Comparison of ENCODE assay signal across 15 cellular contexts in genomic region chr11:72750086-72750485, GRCh38. TPM values are rescaled to one million over a fixed set of nuclear protein-coding genes. Genes with fewer than 3 reads are reported as not detected.
DNase-seq lines count a peak whose midpoint lies in the region; ATAC-seq and TF ChIP-seq lines count a peak whose summit lies in the region.
"Had no signal": no experiment of that assay in that cellular context is flagged by ENCODE, and none has a peak within 500 bp of the region (broad histone marks: within the 10 kb centered on the region; RNA-seq: fewer than 3 reads in every experiment).

No MANE protein-coding gene starts in this region.

- ATAC-seq in activated naive CD4-positive, alpha-beta T cell treated with anti-CD3 and anti-CD28 coated beads, Interleukin-2, amount 50 U/mL, for 72 hours, result no peak
- no peak for ATAC-seq in naive B cell (ENCODE audit: low read depth in 2 of 2)
- no peak for ATAC-seq in HG02981 (IDR thresholded peaks at IDR 0.05; ENCODE audit: unreplicated experiment)
- ATAC-seq in HG02588 (IDR thresholded peaks at IDR 0.05; ENCODE audit: unreplicated experiment), result no peak
- ATAC-seq in GM21423 (IDR thresholded peaks at IDR 0.05; ENCODE audit: unreplicated experiment), result no peak
- ATAC-seq: activated CD4-positive, alpha-beta T cell treated with anti-CD3 and anti-CD28 coated beads for 36 hours had no signal

- TF ChIP-seq CTCF in thyroid gland (IDR thresholded peaks at IDR 0.05), result no peak

- H3K4me3 ChIP-seq in thyroid gland (replicated peaks in 1 of 3), result peak overlapping the region in 1 of 3 donors; percentile 68

- H3K4me1 ChIP-seq in thyroid gland, result peaks cover 36 to 64% of the 10 kb centered on the region in 2 donors

- H3K27ac Mint-ChIP-seq in activated naive CD4-positive, alpha-beta T cell treated with anti-CD3 and anti-CD28 coated beads for 36 hours, result peak overlapping the region; percentile 18
- no peak overlapping the region for H3K27ac Mint-ChIP-seq in activated naive CD4-positive, alpha-beta T cell treated with anti-CD3 and anti-CD28 coated beads, Interleukin-2, amount 50 U/mL, for 72 hours
- H3K27ac Mint-ChIP-seq in naive B cell, result peak overlapping the region in 3 of 6 donors; percentile 33 to 99 (median 95)
- H3K27ac Mint-ChIP-seq: activated CD4-positive, alpha-beta T cell treated with anti-CD3 and anti-CD28 coated beads for 36 hours had no signal

- no peak overlapping the region for H3K4me3 Mint-ChIP-seq in activated naive CD4-positive, alpha-beta T cell treated with anti-CD3 and anti-CD28 coated beads for 36 hours
- H3K4me3 Mint-ChIP-seq in naive B cell, result peak overlapping the region in 5 of 8 donors; percentile 42 to 91 (median 82)

- no peak for TF ChIP-seq POLR2A in thyroid gland (IDR thresholded peaks at IDR 0.05)

- CTCF ChIA-PET in activated naive CD4-positive, alpha-beta T cell treated with anti-CD3 and anti-CD28 coated beads for 36 hours (lab: Charles Lee), result interaction anchor here (0.9 to 1.1 kb wide), 2 partner anchors 23 to 25 kb away, joined by 3 read pairs; no protein-coding TSS in a partner anchor

- no peaks in the 10 kb centered on the region for H3K36me3 ChIP-seq in thyroid gland

- peaks cover 45% of the 10 kb centered on the region for H3K4me1 Mint-ChIP-seq in activated naive CD4-positive, alpha-beta T cell treated with anti-CD3 and anti-CD28 coated beads for 36 hours (ENCODE audit: low read depth)
- peaks cover 40 to 72% (median 72%) of the 10 kb centered on the region in 3 donors for H3K4me1 Mint-ChIP-seq in naive B cell

- H3K27ac ChIP-seq in thyroid gland, result peak overlapping the region; percentile 45 to 82 (median 69)

- 24 to 35% methylated on average over 8 to 9 of the region's 9 CpGs for WGBS in thyroid gland, 2 donors

- H3K9me3 ChIP-seq in thyroid gland, result no peaks in the 10 kb centered on the region

- no peak for DNase-seq in activated naive CD4-positive, alpha-beta T cell treated with anti-CD3 and anti-CD28 coated beads for 36 hours
- DNase-seq in activated naive CD4-positive, alpha-beta T cell treated with anti-CD3 and anti-CD28 coated beads, Interleukin-2, amount 50 U/mL, for 72 hours (ENCODE audit: low spot score in 2 of 2), result no peak
- DNase-seq in cerebellum (ENCODE audit: low spot score) (peak; percentile 30), naive B cell (no peak), thyroid gland (peak; percentile 85 to 86)
- DNase-seq: activated CD4-positive, alpha-beta T cell treated with anti-CD3 and anti-CD28 coated beads for 36 hours; activated T-cell treated with anti-CD3 and anti-CD28 coated beads, Interleukin-2, amount 50 U/mL, for 24 hours; COR-L47; NCI-H1436 treated with DMSO at 0.1 percent for 48 hours; NCI-H345; SIG-M5 had no signal

- no peaks in the 10 kb centered on the region for H3K9me3 Mint-ChIP-seq in activated naive CD4-positive, alpha-beta T cell treated with anti-CD3 and anti-CD28 coated beads for 36 hours
- H3K9me3 Mint-ChIP-seq in activated naive CD4-positive, alpha-beta T cell treated with anti-CD3 and anti-CD28 coated beads, Interleukin-2, amount 50 U/mL, for 72 hours, result no peaks in the 10 kb centered on the region
- H3K9me3 Mint-ChIP-seq in naive B cell, result no peaks in the 10 kb centered on the region
- H3K9me3 Mint-ChIP-seq: activated T-cell treated with anti-CD3 and anti-CD28 coated beads, Interleukin-2, amount 50 U/mL, for 24 hours; stimulated activated naive CD8-positive, alpha-beta T cell treated with anti-CD3 and anti-CD28 coated beads, Interleukin-15, Interleukin-2, amounts not matched to agents 100 ng/mL and 50 ng/mL, for 24 hours had no signal

- intact Hi-C loops in activated naive CD4-positive, alpha-beta T cell treated with anti-CD3 and anti-CD28 coated beads for 36 hours (cut with micrococcal nuclease), result no loop called here
- intact Hi-C loops in thyroid gland (cut with DNase I), result no loop called here

- H3K27me3 ChIP-seq in thyroid gland, result no peaks in the 10 kb centered on the region

- H3K36me3 Mint-ChIP-seq in activated naive CD4-positive, alpha-beta T cell treated with anti-CD3 and anti-CD28 coated beads for 36 hours (ENCODE audit: low read depth), result peaks cover 2% of the 10 kb centered on the region
- H3K36me3 Mint-ChIP-seq in activated naive CD4-positive, alpha-beta T cell treated with anti-CD3 and anti-CD28 coated beads, Interleukin-2, amount 50 U/mL, for 72 hours, result no peaks in the 10 kb centered on the region
- H3K36me3 Mint-ChIP-seq in naive B cell, result no peaks in the 10 kb centered on the region

- no peaks in the 10 kb centered on the region for H3K27me3 Mint-ChIP-seq in activated naive CD4-positive, alpha-beta T cell treated with anti-CD3 and anti-CD28 coated beads for 36 hours (ENCODE audit: low read depth)
- H3K27me3 Mint-ChIP-seq in naive B cell, result no peaks in the 10 kb centered on the region
- H3K27me3 Mint-ChIP-seq: activated CD4-positive, alpha-beta T cell treated with anti-CD3 and anti-CD28 coated beads for 36 hours; activated T-cell treated with anti-CD3 and anti-CD28 coated beads, Interleukin-2, amount 50 U/mL, for 24 hours; stimulated activated naive CD8-positive, alpha-beta T cell treated with anti-CD3 and anti-CD28 coated beads, Interleukin-15, Interleukin-2, amounts not matched to agents 100 ng/mL and 50 ng/mL, for 24 hours had no signal

RNA-seq across cellular contexts. Expression of gene ARAP1, which starts 2.1 kb away (rescaled TPM):
- total RNA-seq in activated naive CD4-positive, alpha-beta T cell treated with anti-CD3 and anti-CD28 coated beads for 36 hours, result 10 to 100 TPM; 64.7 to 70.1 TPM
- total RNA-seq in activated naive CD4-positive, alpha-beta T cell treated with anti-CD3 and anti-CD28 coated beads, Interleukin-2, amount 50 U/mL, for 72 hours, result 100 to 1,000 TPM; 102 to 121 TPM
- 23.0 TPM for total RNA-seq in cerebellum
- polyA plus RNA-seq in naive B cell (ENCODE audit: low read depth in 6 of 6), result 10 to 100 TPM in 5 of 6 donors, 1 to 10 TPM in 1; 3.3 to 30.2 (median 14.0) TPM
- 100 to 1,000 TPM in 3 of 4 donors, 10 to 100 TPM in 1; 90.3 to 146 (median 122) TPM for total RNA-seq in thyroid gland

RNA-seq across cellular contexts. Expression of gene STARD10, which starts 43.8 kb away (rescaled TPM):
- total RNA-seq in activated naive CD4-positive, alpha-beta T cell treated with anti-CD3 and anti-CD28 coated beads for 36 hours, result 10 to 100 TPM; 11.9 to 12.0 TPM
- 10 to 100 TPM in 1 of 2 donors, 1 to 10 TPM in 1; 8.0 to 11.9 TPM for total RNA-seq in activated naive CD4-positive, alpha-beta T cell treated with anti-CD3 and anti-CD28 coated beads, Interleukin-2, amount 50 U/mL, for 72 hours
- total RNA-seq in cerebellum (14.5 TPM), thyroid gland (100 to 1,000 TPM in 1 of 4 donors, 10 to 100 TPM in 3; 67.7 to 113 (median 82.0) TPM)
- 10 to 100 TPM; 24.3 to 39.2 (median 30.7) TPM for polyA plus RNA-seq in naive B cell (ENCODE audit: low read depth in 6 of 6)

Comparison
In these comparisons a context has a peak if more than half of its experiments do, and no peak if none do; other contexts are left out.
1. DNase-seq: peak in cerebellum (single experiment) and thyroid gland (2 of 2); none in activated naive CD4-positive, alpha-beta T cell treated with anti-CD3 and anti-CD28 coated beads for 36 hours (single experiment), activated naive CD4-positive, alpha-beta T cell treated with anti-CD3 and anti-CD28 coated beads, Interleukin-2, amount 50 U/mL, for 72 hours (0 of 2) and naive B cell (single experiment).